Comparison of ENCODE assay signal across 1 cellular context in genomic region chr18:31931886-31932240, GRCh38.
TF ChIP-seq lines count a peak whose summit lies in the region.

No MANE protein-coding gene starts in this region.

TF ChIP-seq in SK-N-SH treated with all-trans-retinoic acid at 6 μM for 48 hours, 23 proteins besides CTCF, POLR2A, EP300 and RAD21 (continued from another document):
- no peak for TF ChIP-seq POU6F1 (CRISPR knock-in tag; IDR thresholded peaks at IDR 0.05; ENCODE audit: borderline replicate concordance, low read depth)
